Comparison of ENCODE assay signal across 26 cellular contexts in the genomic region with DNA sequence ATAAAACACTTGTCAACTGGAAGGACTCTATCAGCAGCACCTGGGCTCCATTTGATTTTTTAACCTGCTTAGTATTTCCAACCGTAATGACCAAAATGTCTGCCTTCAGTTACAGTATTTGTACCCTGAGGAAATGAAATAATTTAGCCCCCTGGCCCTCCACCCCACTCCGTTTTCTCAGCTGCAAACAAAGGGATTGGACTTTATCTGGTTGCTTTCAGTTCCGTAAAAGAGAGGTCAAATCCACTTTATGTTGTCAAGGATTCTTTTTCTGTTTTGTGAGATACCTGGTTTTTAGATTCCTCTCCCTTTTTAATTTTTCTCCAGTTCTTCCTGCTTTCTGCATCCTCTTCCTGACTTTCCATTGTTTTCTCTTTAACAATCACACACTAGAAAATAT.
DNase-seq lines count a peak whose midpoint lies in the region; ATAC-seq and TF ChIP-seq lines count a peak whose summit lies in the region.
"Had no signal": no experiment of that assay in that cellular context is flagged by ENCODE, and none has a peak within 500 bp of the region (broad histone marks: within the 10 kb centered on the region; RNA-seq: fewer than 3 reads in every experiment).

No MANE protein-coding gene starts in this region.

- BruUV-seq in Caco-2 (replicated peaks; lab: Mats Ljungman, UMichigan): no TSS peak

- DNase-seq in Caco-2: no peak
- no peak for DNase-seq in ascending aorta (ENCODE audit: low spot score in 2 of 2)
- no peak for DNase-seq in right lobe of liver
- DNase-seq in thyroid gland: no peak
- DNase-seq in cortex of kidney (lab: John Stamatoyannopoulos, UW): no peak
- DNase-seq in BE2C: no peak
- no peak for DNase-seq in activated CD8-positive, alpha-beta T cell treated with anti-CD3 and anti-CD28 coated beads for 36 hours
- DNase-seq: activated CD4-positive, CD25-positive, alpha-beta regulatory T cell treated with anti-CD3 and anti-CD28 coated beads, Interleukin-2, amount 50 U/mL, for 72 hours; activated gamma-delta T cell; CD4-positive, alpha-beta memory T cell; DMS79; effector CD4-positive, alpha-beta T cell; foreskin keratinocyte; heart right ventricle; immature natural killer cell; Karpas-422; NCI-H1092; NCI-H187 treated with DMSO at 0.1 percent for 48 hours; NCI-H526 treated with DMSO at 0.1 percent for 48 hours; posterior cingulate gyrus; RPMI8226; sigmoid colon; T-helper 1 cell had no signal

- peaks cover 35% of the 10 kb centered on the region for H3K36me3 Mint-ChIP-seq in Caco-2 (ENCODE audit: insufficient read depth, unreplicated experiment)
- H3K36me3 Mint-ChIP-seq in activated CD8-positive, alpha-beta T cell treated with anti-CD3 and anti-CD28 coated beads for 36 hours (ENCODE audit: low read depth): no peaks in the 10 kb centered on the region
- H3K36me3 Mint-ChIP-seq: brain; CD4-positive, alpha-beta memory T cell; immature natural killer cell had no signal

- TF ChIP-seq CTCF in Caco-2 (IDR thresholded peaks at IDR 0.05; ENCODE audit: insufficient read depth in 1 of 2, low read depth in 1 of 2, low read length in 1 of 2, severe bottlenecking in 1 of 2, unreplicated experiment in 1 of 2): no peak
- TF ChIP-seq CTCF in ascending aorta (IDR thresholded peaks at IDR 0.05): no peak
- TF ChIP-seq CTCF in right lobe of liver (IDR thresholded peaks at IDR 0.05): no peak
- no peak for TF ChIP-seq CTCF in thyroid gland (IDR thresholded peaks at IDR 0.05)
- TF ChIP-seq CTCF in BE2C (IDR thresholded peaks at IDR 0.05; ENCODE audit: low read depth, low read length): no peak
- TF ChIP-seq CTCF in activated CD8-positive, alpha-beta T cell treated with anti-CD3 and anti-CD28 coated beads for 36 hours (IDR thresholded peaks at IDR 0.05): no peak

- peak overlapping the region; percentile 86 to 90 for H3K27ac ChIP-seq in ascending aorta
- peak overlapping the region; percentile 66 to 97 (median 95) for H3K27ac ChIP-seq in right lobe of liver
- H3K27ac ChIP-seq in thyroid gland: peak overlapping the region in 2 of 3 donors; percentile 39 to 75
- H3K27ac ChIP-seq: foreskin keratinocyte had no signal

- H3K9me3 ChIP-seq in Caco-2 (no peaks in the 10 kb centered on the region), ascending aorta (no peaks in the 10 kb centered on the region), right lobe of liver (no peaks in the 10 kb centered on the region), thyroid gland (no peaks in the 10 kb centered on the region), BE2C (no peaks in the 10 kb centered on the region)
- H3K9me3 ChIP-seq: HAP-1, heart right ventricle, sigmoid colon had no signal

- H3K27me3 Mint-ChIP-seq in Caco-2 (ENCODE audit: insufficient read depth, unreplicated experiment): no peaks in the 10 kb centered on the region
- peaks cover 4% of the 10 kb centered on the region for H3K27me3 Mint-ChIP-seq in activated CD8-positive, alpha-beta T cell treated with anti-CD3 and anti-CD28 coated beads for 36 hours
- H3K27me3 Mint-ChIP-seq: CD4-positive, alpha-beta memory T cell had no signal

- no peaks in the 10 kb centered on the region for H3K36me3 ChIP-seq in Caco-2 (ENCODE audit: control insufficient read depth, insufficient read depth, low read length)
- no peaks in the 10 kb centered on the region for H3K36me3 ChIP-seq in ascending aorta
- no peaks in the 10 kb centered on the region for H3K36me3 ChIP-seq in right lobe of liver
- no peaks in the 10 kb centered on the region for H3K36me3 ChIP-seq in thyroid gland
- no peaks in the 10 kb centered on the region for H3K36me3 ChIP-seq in BE2C
- H3K36me3 ChIP-seq: HAP-1, heart right ventricle, sigmoid colon had no signal

- WGBS in right lobe of liver (ENCODE audit: insufficient coverage, low coverage, low lambda C conversion rate, missing lambda C conversion rate): 46% methylated on average over 3 of the region's 3 CpGs
- WGBS in thyroid gland, 2 donors: 94 to 98% methylated on average over 3 of the region's 3 CpGs

- TF ChIP-seq POLR2A in right lobe of liver (IDR thresholded peaks at IDR 0.05) (no peak), thyroid gland (IDR thresholded peaks at IDR 0.05) (no peak)

- no peaks in the 10 kb centered on the region for H3K9me3 Mint-ChIP-seq in Caco-2 (ENCODE audit: unreplicated experiment)
- no peaks in the 10 kb centered on the region for H3K9me3 Mint-ChIP-seq in activated CD8-positive, alpha-beta T cell treated with anti-CD3 and anti-CD28 coated beads for 36 hours

- H3K27me3 ChIP-seq in Caco-2 (replicated peaks; ENCODE audit: control insufficient read depth, insufficient read depth, low read length): no peaks in the 10 kb centered on the region
- no peaks in the 10 kb centered on the region for H3K27me3 ChIP-seq in ascending aorta
- no peaks in the 10 kb centered on the region for H3K27me3 ChIP-seq in right lobe of liver
- H3K27me3 ChIP-seq in thyroid gland: no peaks in the 10 kb centered on the region
- no peaks in the 10 kb centered on the region for H3K27me3 ChIP-seq in BE2C
- H3K27me3 ChIP-seq: foreskin keratinocyte, heart right ventricle, sigmoid colon had no signal

- H3K4me3 Mint-ChIP-seq in Caco-2 (ENCODE audit: unreplicated experiment): no peak overlapping the region
- no peak overlapping the region for H3K4me3 Mint-ChIP-seq in activated CD8-positive, alpha-beta T cell treated with anti-CD3 and anti-CD28 coated beads for 36 hours
- H3K4me3 Mint-ChIP-seq: brain; CD4-positive, alpha-beta memory T cell; immature natural killer cell had no signal

- H3K27ac Mint-ChIP-seq in Caco-2 (ENCODE audit: unreplicated experiment): peak overlapping the region; percentile 99
- H3K27ac Mint-ChIP-seq in activated CD8-positive, alpha-beta T cell treated with anti-CD3 and anti-CD28 coated beads for 36 hours: no peak overlapping the region
- H3K27ac Mint-ChIP-seq: CD4-positive, alpha-beta memory T cell; immature natural killer cell had no signal

- peaks cover 98% of the 10 kb centered on the region for H3K4me1 ChIP-seq in Caco-2
- H3K4me1 ChIP-seq in ascending aorta: peaks cover 0 to 20% of the 10 kb centered on the region in 2 donors
- peaks cover 0 to 57% (median 21%) of the 10 kb centered on the region in 4 donors for H3K4me1 ChIP-seq in right lobe of liver
- peaks cover 36 to 62% of the 10 kb centered on the region in 2 donors for H3K4me1 ChIP-seq in thyroid gland
- H3K4me1 ChIP-seq in BE2C: no peaks in the 10 kb centered on the region
- H3K4me1 ChIP-seq: HAP-1, sigmoid colon had no signal

- CTCF ChIA-PET in Caco-2 (lab: Charles Lee): interaction anchor here (0.6 kb wide), 1 partner anchor 69 kb away, joined by 3 read pairs; no protein-coding TSS in a partner anchor
- CTCF ChIA-PET in activated CD8-positive, alpha-beta T cell treated with anti-CD3 and anti-CD28 coated beads for 36 hours (lab: Charles Lee): interaction anchor here (0.9 kb wide), 1 partner anchor 32 kb away, joined by 3 read pairs; no protein-coding TSS in a partner anchor

- ATAC-seq in right lobe of liver: no peak
- no peak for ATAC-seq in activated CD8-positive, alpha-beta T cell treated with anti-CD3 and anti-CD28 coated beads for 36 hours
- ATAC-seq: esophagus mucosa, foreskin keratinocyte, heart right ventricle had no signal

- POLR2A ChIA-PET in Caco-2 (lab: Charles Lee): no interaction called here
- POLR2A ChIA-PET in activated CD8-positive, alpha-beta T cell treated with anti-CD3 and anti-CD28 coated beads for 36 hours (lab: Charles Lee): no interaction called here

- H3K4me3 ChIP-seq in Caco-2 (ENCODE audit: low read depth, low read length) (no peak overlapping the region), ascending aorta (no peak overlapping the region), right lobe of liver (no peak overlapping the region), thyroid gland (replicated peaks in 1 of 3) (no peak overlapping the region), BE2C (ENCODE audit: low read depth, low read length) (no peak overlapping the region)
- H3K4me3 ChIP-seq: HAP-1, heart right ventricle, sigmoid colon had no signal

- peaks cover 91% of the 10 kb centered on the region for H3K4me1 Mint-ChIP-seq in Caco-2 (ENCODE audit: low read depth, unreplicated experiment)
- H3K4me1 Mint-ChIP-seq in activated CD8-positive, alpha-beta T cell treated with anti-CD3 and anti-CD28 coated beads for 36 hours (ENCODE audit: low read depth): no peaks in the 10 kb centered on the region
- H3K4me1 Mint-ChIP-seq: brain; CD4-positive, alpha-beta memory T cell had no signal

- intact Hi-C loops in Caco-2 (cut with micrococcal nuclease; ENCODE audit: unreplicated experiment) (loop anchor here (10.0 kb wide), 1 partner anchor 442 kb away; no protein-coding TSS in a partner anchor), ascending aorta (cut with DNase I) (loop anchor here (5.0 kb wide), 2 partner anchors 66 to 436 kb away; no protein-coding TSS in a partner anchor), right lobe of liver (cut with DNase I) (no loop called here), thyroid gland (cut with DNase I) (no loop called here)
- intact Hi-C loops in activated CD8-positive, alpha-beta T cell treated with anti-CD3 and anti-CD28 coated beads for 36 hours (cut with micrococcal nuclease): no loop called here

Comparison
In these comparisons a context has a peak if more than half of its experiments do, and no peak if none do; other contexts are left out.
1. intact Hi-C loops: an anchor here in Caco-2 (10.0 kb wide) and ascending aorta (5.0 kb wide); none called in right lobe of liver, thyroid gland and activated CD8-positive, alpha-beta T cell treated with anti-CD3 and anti-CD28 coated beads for 36 hours.